Comparison of ENCODE assay signal across 10 cellular contexts in genomic region chr10:11539191-11539868, GRCh38.
A peak's percentile ranks its signal among the peaks of the same experiment; 100 is the strongest.
DNase-seq lines count a peak whose midpoint lies in the region; ATAC-seq and TF ChIP-seq lines count a peak whose summit lies in the region.
"Had no signal": no experiment of that assay in that cellular context is flagged by ENCODE, and none has a peak within 500 bp of the region (broad histone marks: within the 10 kb centered on the region; RNA-seq: fewer than 3 reads in every experiment).

No MANE protein-coding gene starts in this region.

- H3K27me3 Mint-ChIP-seq in naive B cell = no peaks in the 10 kb centered on the region

- peak overlapping the region; percentile 22 to 64 (median 54) for H3K4me3 Mint-ChIP-seq in naive B cell

- H3K9me3 Mint-ChIP-seq in naive B cell = no peaks in the 10 kb centered on the region

- ATAC-seq in naive B cell (ENCODE audit: low read depth in 2 of 2) = no peak
- no peak for ATAC-seq in GM18517 (IDR thresholded peaks at IDR 0.05; ENCODE audit: unreplicated experiment)

- H3K27ac Mint-ChIP-seq in naive B cell = peak overlapping the region; percentile 57 to 91 (median 76)

- H3K36me3 Mint-ChIP-seq in naive B cell = peaks cover 0 to 10% of the 10 kb centered on the region in 2 donors

- in situ Hi-C loops in GM13977 (cut with MboI; ENCODE audit: low pct_unique_long_range_greater_than_20kb, low sequenced_read_pairs, unreplicated experiment) = loop anchor here (5.0 kb wide), 1 partner anchor 38 kb away; no protein-coding TSS in a partner anchor

- H3K4me3 ChIP-seq in cardiac fibroblast (replicated peaks in 1 of 2; ENCODE audit: low read depth in 2 of 2, low read length in 2 of 2) = no peak overlapping the region

- DNase-seq in NCI-H146 (lab: John Stamatoyannopoulos, UW) = peak; percentile 13
- DNase-seq in NCI-H146 treated with DMSO at 0.1 percent for 48 hours (lab: John Stamatoyannopoulos, UW; ENCODE audit: unreplicated experiment) = no peak
- DNase-seq in HT1080 (ENCODE audit: low read depth) = peak; percentile 60
- DNase-seq in cardiac fibroblast (ENCODE audit: low read depth in 2 of 2) = peak; percentile 49 to 70
- DNase-seq in naive B cell = no peak
- no peak for DNase-seq in activated CD4-positive, alpha-beta T cell treated with anti-CD3 and anti-CD28 coated beads for 48 hours
- no peak for DNase-seq in GM13977 (ENCODE audit: low spot score)
- DNase-seq: activated CD8-positive, alpha-beta memory T cell treated with anti-CD3 and anti-CD28 coated beads for 24 hours; effector CD8-positive, alpha-beta T cell had no signal

- peaks cover 43 to 75% (median 69%) of the 10 kb centered on the region in 3 donors for H3K4me1 Mint-ChIP-seq in naive B cell

- TF ChIP-seq CTCF in cardiac fibroblast (IDR thresholded peaks at IDR 0.05; ENCODE audit: low read depth, low read length) = no peak
- TF ChIP-seq CTCF in GM13977 (IDR thresholded peaks at IDR 0.05; ENCODE audit: extremely low read depth, insufficient read depth, missing control alignments) = no peak

Comparison
In these comparisons a context has a peak if more than half of its experiments do, and no peak if none do; other contexts are left out.
1. DNase-seq: peak in NCI-H146 (single experiment), HT1080 (single experiment) and cardiac fibroblast (2 of 2); none in NCI-H146 treated with DMSO at 0.1 percent for 48 hours (single experiment), naive B cell (single experiment), activated CD4-positive, alpha-beta T cell treated with anti-CD3 and anti-CD28 coated beads for 48 hours (single experiment) and GM13977 (single experiment).